In genomic region chr20:2984028-2984501, GRCh38 we compare ENCODE assay signal across 14 cellular contexts. TPM values are rescaled to one million over a fixed set of nuclear protein-coding genes. Genes with fewer than 3 reads are reported as not detected.
A peak's percentile ranks its signal among the peaks of the same experiment; 100 is the strongest.
DNase-seq lines count a peak whose midpoint lies in the region; ATAC-seq and TF ChIP-seq lines count a peak whose summit lies in the region.
"Had no signal": no experiment of that assay in that cellular context is flagged by ENCODE, and none has a peak within 500 bp of the region (broad histone marks: within the 10 kb centered on the region; RNA-seq: fewer than 3 reads in every experiment).

No MANE protein-coding gene starts in this region.

- peaks cover 28% of the 10 kb centered on the region for H3K36me3 Mint-ChIP-seq in CD4-positive, CD25-positive, alpha-beta regulatory T cell
- peaks cover 32% of the 10 kb centered on the region for H3K36me3 Mint-ChIP-seq in activated CD8-positive, alpha-beta T cell treated with anti-CD3 and anti-CD28 coated beads for 36 hours (ENCODE audit: low read depth)

- no peak for TF ChIP-seq CTCF in activated CD8-positive, alpha-beta T cell treated with anti-CD3 and anti-CD28 coated beads for 36 hours (IDR thresholded peaks at IDR 0.05)
- TF ChIP-seq CTCF in brain microvascular endothelial cell (IDR thresholded peaks at IDR 0.05; ENCODE audit: low read depth, low read length, missing control alignments): no peak

- DNase-seq in CD4-positive, CD25-positive, alpha-beta regulatory T cell: peak in 2 of 3 donors; percentile 26 to 64
- DNase-seq in activated CD8-positive, alpha-beta T cell treated with anti-CD3 and anti-CD28 coated beads for 36 hours: peak; percentile 39
- no peak for DNase-seq in head of caudate nucleus
- no peak for DNase-seq in NCI-H774 (lab: John Stamatoyannopoulos, UW)
- DNase-seq in hepatic stellate cell (ENCODE audit: low spot score): no peak
- no peak for DNase-seq in brain microvascular endothelial cell
- DNase-seq: activated CD4-positive, CD25-positive, alpha-beta regulatory T cell treated with anti-CD3 and anti-CD28 coated beads, Interleukin-2, amount 50 U/mL, for 72 hours; amniotic stem cell; left ventricle myocardium inferior; NCI-H1092 treated with DMSO at 0.1 percent for 48 hours had no signal

- CTCF ChIA-PET in activated CD8-positive, alpha-beta T cell treated with anti-CD3 and anti-CD28 coated beads for 36 hours (lab: Charles Lee): interaction anchor here (0.7 to 1.7 kb wide), 5 partner anchors 17 to 297 kb away, joined by 3 to 5 read pairs (median 3); no protein-coding TSS in a partner anchor

- intact Hi-C loops in activated CD8-positive, alpha-beta T cell treated with anti-CD3 and anti-CD28 coated beads for 36 hours (cut with micrococcal nuclease): loop anchor here (10.0 kb wide), 1 partner anchor 69 kb away; no protein-coding TSS in a partner anchor
- intact Hi-C loops in head of caudate nucleus (cut with DNase I): no loop called here

- POLR2A ChIA-PET in activated CD8-positive, alpha-beta T cell treated with anti-CD3 and anti-CD28 coated beads for 36 hours (lab: Charles Lee): interaction anchor here (0.7 to 1.6 kb wide), 7 partner anchors 28 to 114 kb away, joined by 3 to 5 read pairs (median 3); partner anchors contain the start of gene MRPS26

- ATAC-seq in CD4-positive, CD25-positive, alpha-beta regulatory T cell (ENCODE audit: low read depth in 2 of 2): peak in 1 of 2 donors; percentile 51
- ATAC-seq in GM19035 (IDR thresholded peaks at IDR 0.05; ENCODE audit: unreplicated experiment): peak; percentile 72
- peak; percentile 75 for ATAC-seq in HG02885 (IDR thresholded peaks at IDR 0.05; ENCODE audit: poor library complexity, unreplicated experiment)
- ATAC-seq in activated CD8-positive, alpha-beta T cell treated with anti-CD3 and anti-CD28 coated beads for 36 hours: peak; percentile 64
- ATAC-seq: esophagus mucosa had no signal

- no peak overlapping the region for H3K4me3 Mint-ChIP-seq in CD4-positive, CD25-positive, alpha-beta regulatory T cell
- no peak overlapping the region for H3K4me3 Mint-ChIP-seq in activated CD8-positive, alpha-beta T cell treated with anti-CD3 and anti-CD28 coated beads for 36 hours

- in situ Hi-C loops in brain microvascular endothelial cell (cut with HindIII; ENCODE audit: low pct_ligation_motif_present, low sequenced_read_pairs): no loop called here

- peak overlapping the region; percentile 75 for H3K4me3 ChIP-seq in CD4-positive, CD25-positive, alpha-beta regulatory T cell (ENCODE audit: low read depth, low read length)
- no peak overlapping the region for H3K4me3 ChIP-seq in brain microvascular endothelial cell (ENCODE audit: low read depth, low read length)
- H3K4me3 ChIP-seq: left ventricle myocardium inferior had no signal

- H3K9me3 ChIP-seq in CD4-positive, CD25-positive, alpha-beta regulatory T cell (ENCODE audit: control insufficient read depth in 2 of 2, low read length in 2 of 2): no peaks in the 10 kb centered on the region
- H3K9me3 ChIP-seq: left ventricle myocardium inferior had no signal

- peaks cover 34% of the 10 kb centered on the region for H3K36me3 ChIP-seq in CD4-positive, CD25-positive, alpha-beta regulatory T cell (ENCODE audit: control insufficient read depth, insufficient read depth, low read length)
- H3K36me3 ChIP-seq in brain microvascular endothelial cell (replicated peaks): peaks cover 9% of the 10 kb centered on the region

- H3K27ac Mint-ChIP-seq in CD4-positive, CD25-positive, alpha-beta regulatory T cell: no peak overlapping the region
- H3K27ac Mint-ChIP-seq in activated CD8-positive, alpha-beta T cell treated with anti-CD3 and anti-CD28 coated beads for 36 hours: no peak overlapping the region

- H3K27me3 Mint-ChIP-seq in CD4-positive, CD25-positive, alpha-beta regulatory T cell: no peaks in the 10 kb centered on the region
- H3K27me3 Mint-ChIP-seq in activated CD8-positive, alpha-beta T cell treated with anti-CD3 and anti-CD28 coated beads for 36 hours: no peaks in the 10 kb centered on the region

- peak overlapping the region; percentile 62 for H3K27ac ChIP-seq in CD4-positive, CD25-positive, alpha-beta regulatory T cell (ENCODE audit: insufficient read depth, low read length, poor library complexity, severe bottlenecking)
- no peak overlapping the region for H3K27ac ChIP-seq in brain microvascular endothelial cell
- H3K27ac ChIP-seq: left ventricle myocardium inferior had no signal

- peaks cover 12 to 19% (median 13%) of the 10 kb centered on the region in 4 donors for H3K4me1 Mint-ChIP-seq in CD4-positive, CD25-positive, alpha-beta regulatory T cell
- H3K4me1 Mint-ChIP-seq in activated CD8-positive, alpha-beta T cell treated with anti-CD3 and anti-CD28 coated beads for 36 hours (ENCODE audit: low read depth): peaks cover 11% of the 10 kb centered on the region

- peaks cover 17% of the 10 kb centered on the region for H3K4me1 ChIP-seq in CD4-positive, CD25-positive, alpha-beta regulatory T cell (ENCODE audit: control insufficient read depth, insufficient read depth, low read length, poor library complexity, severe bottlenecking)

- H3K27me3 ChIP-seq in CD4-positive, CD25-positive, alpha-beta regulatory T cell (ENCODE audit: control insufficient read depth, insufficient read depth, low read length): no peaks in the 10 kb centered on the region
- H3K27me3 ChIP-seq in brain microvascular endothelial cell (replicated peaks): no peaks in the 10 kb centered on the region

- H3K9me3 Mint-ChIP-seq in CD4-positive, CD25-positive, alpha-beta regulatory T cell: no peaks in the 10 kb centered on the region
- no peaks in the 10 kb centered on the region for H3K9me3 Mint-ChIP-seq in activated CD8-positive, alpha-beta T cell treated with anti-CD3 and anti-CD28 coated beads for 36 hours

RNA-seq across cellular contexts. Expression of gene GNRH2, which starts 59.4 kb away (rescaled TPM):
- 1.9 TPM for total RNA-seq in CD4-positive, CD25-positive, alpha-beta regulatory T cell
- not detected for polyA plus RNA-seq in CD4-positive, CD25-positive, alpha-beta regulatory T cell
- under 1 TPM; 0.36 to 0.85 TPM for total RNA-seq in activated CD8-positive, alpha-beta T cell treated with anti-CD3 and anti-CD28 coated beads for 36 hours
- total RNA-seq: esophagus mucosa, left ventricle myocardium inferior, renal cortical epithelial cell had no signal

Comparison
In these comparisons a context has a peak if more than half of its experiments do, and no peak if none do; other contexts are left out.
1. DNase-seq: peak in CD4-positive, CD25-positive, alpha-beta regulatory T cell (2 of 3) and activated CD8-positive, alpha-beta T cell treated with anti-CD3 and anti-CD28 coated beads for 36 hours (single experiment); none in head of caudate nucleus (0 of 42), NCI-H774 (single experiment), hepatic stellate cell (single experiment) and brain microvascular endothelial cell (single experiment).